8 cellular contexts compared by ENCODE assay signal in genomic region chr20:35953411-35954199, GRCh38. TPM values are rescaled to one million over a fixed set of nuclear protein-coding genes. Genes with fewer than 3 reads are reported as not detected.
DNase-seq lines count a peak whose midpoint lies in the region; ATAC-seq, FAIRE-seq and TF ChIP-seq lines count a peak whose summit lies in the region.

No MANE protein-coding gene starts in this region.

- H3K9me3 ChIP-seq in A549 (no peaks in the 10 kb centered on the region), SK-N-SH (no peaks in the 10 kb centered on the region)

- no peaks in the 10 kb centered on the region for H3K9me3 Mint-ChIP-seq in activated naive CD4-positive, alpha-beta T cell treated with anti-CD3 and anti-CD28 coated beads, Interleukin-2, amount 50 U/mL, for 72 hours

- H3K27ac ChIP-seq in A549 (peak overlapping the region; percentile 96 to 97), SK-N-SH (ENCODE audit: low read depth in 2 of 2, low read length in 1 of 2) (peak overlapping the region; percentile 93 to 96)

- FAIRE-seq in A549 (lab: Jason Lieb, UNC) = no peak

- peak overlapping the region; percentile 36; the same call in 1 of the 2 replicates for H2AFZ ChIP-seq in SK-N-SH (ENCODE audit: low read depth)

- H4K20me1 ChIP-seq in SK-N-SH (ENCODE audit: insufficient read depth) = no peaks in the 10 kb centered on the region

- H3K4me2 ChIP-seq in A549 (peak overlapping the region; percentile 86), SK-N-SH (peak overlapping the region; percentile 80)

- no peaks in the 10 kb centered on the region for H3K27me3 ChIP-seq in SK-N-SH (ENCODE audit: insufficient read depth)

- TF ChIP-seq POLR2A in A549 (IDR thresholded peaks at IDR 0.05; ENCODE audit: low read length) = no peak

- peak overlapping the region; percentile 97 to 99 for H3K27ac Mint-ChIP-seq in activated naive CD4-positive, alpha-beta T cell treated with anti-CD3 and anti-CD28 coated beads, Interleukin-2, amount 50 U/mL, for 72 hours

- peaks cover 40% of the 10 kb centered on the region for H3K79me2 ChIP-seq in SK-N-SH (ENCODE audit: insufficient read depth)

- ATAC-seq in A549 = peak; percentile 45 to 56
- ATAC-seq in GM18873 (IDR thresholded peaks at IDR 0.05; ENCODE audit: low FRiP score, unreplicated experiment) = peak; percentile 29
- peak; percentile 20 for ATAC-seq in HG03196 (IDR thresholded peaks at IDR 0.05; ENCODE audit: unreplicated experiment)
- peak; percentile 19 to 27 for ATAC-seq in activated naive CD4-positive, alpha-beta T cell treated with anti-CD3 and anti-CD28 coated beads, Interleukin-2, amount 50 U/mL, for 72 hours
- peak; percentile 32 for ATAC-seq in Right ventricle myocardium inferior

- intact Hi-C loops in Right ventricle myocardium inferior (cut with DNase I) = no loop called here
- intact Hi-C loops in posterior cingulate gyrus (cut with DNase I) = loop anchor here (10.0 kb wide), 1 partner anchor 111 kb away; no protein-coding TSS in a partner anchor

- H3K4me1 ChIP-seq in A549 (peaks cover 15% of the 10 kb centered on the region), SK-N-SH (ENCODE audit: control insufficient read depth in 1 of 2, insufficient read depth in 2 of 2, low read depth in 1 of 2, low read length in 1 of 2) (peaks cover 11 to 14% of the 10 kb centered on the region in 2 experiments; a peak in 2 of 4 replicates)

- DNase-seq in A549 (ENCODE audit: low read depth in 1 of 2, low spot score in 1 of 2) (peak in 1 of 2 experiments; percentile 25), SK-N-SH (peak; percentile 73), Right ventricle myocardium inferior (ENCODE audit: missing footprints) (peak; percentile 82), posterior cingulate gyrus (peak; percentile 24 to 90 (median 37)), ureter (ENCODE audit: low spot score) (peak; percentile 58)
- peak; percentile 67 to 82 for DNase-seq in activated naive CD4-positive, alpha-beta T cell treated with anti-CD3 and anti-CD28 coated beads, Interleukin-2, amount 50 U/mL, for 72 hours (ENCODE audit: low spot score in 2 of 2)

- POLR2A ChIA-PET in A549 (lab: Yijun Ruan, JAX) (interaction anchor here (0.5 to 2.4 kb wide), 23 partner anchors 10 to 499 kb away, joined by 3 to 32 read pairs (median 5); partner anchors contain the start of genes CEP250, PHF20, RBM39 and SPAG4), SK-N-SH (lab: Yijun Ruan, JAX) (interaction anchor here (0.6 to 2.8 kb wide), 15 partner anchors 10 to 334 kb away, joined by 3 to 34 read pairs (median 4); partner anchors contain the start of gene RBM39)

- TF ChIP-seq CTCF in A549 (IDR thresholded peaks at IDR 0.05) (no peak), SK-N-SH (IDR thresholded peaks at IDR 0.05) (no peak)

- WGBS in A549 (ENCODE audit: missing lambda C conversion rate) = 2% methylated on average over 16 of the region's 64 CpGs
- WGBS in SK-N-SH (ENCODE audit: low lambda C conversion rate) = 4% methylated on average over 17 of the region's 64 CpGs

- H3K36me3 ChIP-seq in SK-N-SH (replicated peaks in 1 of 2; ENCODE audit: control insufficient read depth in 1 of 2, insufficient read depth in 2 of 2, low read length in 1 of 2) = peaks cover 0 to 20% of the 10 kb centered on the region in 2 experiments

- H3K4me3 ChIP-seq in A549 (peak overlapping the region; percentile 95), SK-N-SH (ENCODE audit: low read depth in 2 of 2, low read length in 1 of 2) (peak overlapping the region; percentile 88)

- peak overlapping the region; percentile 95 for H3K9ac ChIP-seq in SK-N-SH

- H3K9me2 ChIP-seq in SK-N-SH = no peaks in the 10 kb centered on the region

- H3K36me3 Mint-ChIP-seq in activated naive CD4-positive, alpha-beta T cell treated with anti-CD3 and anti-CD28 coated beads, Interleukin-2, amount 50 U/mL, for 72 hours = peaks cover 15 to 19% of the 10 kb centered on the region in 2 donors

- TF ChIP-seq EP300 in A549 (IDR thresholded peaks at IDR 0.05) (no peak), SK-N-SH (IDR thresholded peaks at IDR 0.05; ENCODE audit: borderline replicate concordance in 1 of 2, low read depth in 1 of 2, low read length in 1 of 2) (no peak)

- TF ChIP-seq RAD21 in A549 (conservative IDR thresholded peaks at IDR 0.05 in 1 of 2, IDR thresholded peaks at IDR 0.05 in 1 of 2) (no peak), SK-N-SH (IDR thresholded peaks at IDR 0.05; ENCODE audit: low read length) (no peak)

- CTCF ChIA-PET in A549 (lab: Yijun Ruan, JAX) (interaction anchor here (0.6 to 5.8 kb wide), 77 partner anchors 8 to 509 kb away, joined by 3 to 82 read pairs (median 4); partner anchors contain the start of genes CNBD2, CPNE1, ERGIC3 and RBM12), SK-N-SH (lab: Yijun Ruan, JAX) (interaction anchor here (0.6 to 4.4 kb wide), 40 partner anchors 8 to 520 kb away, joined by 3 to 40 read pairs (median 4); partner anchors contain the start of gene PHF20)

- H3F3A ChIP-seq in SK-N-SH (replicated peaks; ENCODE audit: insufficient read depth) = peaks cover 26% of the 10 kb centered on the region

TF ChIP-seq in A549, 52 proteins besides CTCF, POLR2A, EP300 and RAD21 (continues in another document):
- TF ChIP-seq E2F6 (IDR thresholded peaks at IDR 0.05; ENCODE audit: borderline replicate concordance, low read depth) (no peak), PHF8 (IDR thresholded peaks at IDR 0.05; ENCODE audit: borderline replicate concordance, low read depth) (peak; percentile 90), TFCP2L1 (CRISPR knock-in tag; IDR thresholded peaks at IDR 0.05) (peak; percentile 57; the same call in 1 of the 2 replicates), RARB (CRISPR knock-in tag; IDR thresholded peaks at IDR 0.05) (no peak), BHLHE40 (IDR thresholded peaks at IDR 0.05; ENCODE audit: low read depth, low read length) (no peak)

TF ChIP-seq in SK-N-SH, 30 proteins besides CTCF, POLR2A, EP300 and RAD21 (continues in another document):
- TF ChIP-seq USF2 (IDR thresholded peaks at IDR 0.05; ENCODE audit: borderline replicate concordance, low read depth, low read length) (no peak), MXI1 (IDR thresholded peaks at IDR 0.05; ENCODE audit: low read depth, low read length) (no peak), USF1 (IDR thresholded peaks at IDR 0.05; ENCODE audit: borderline replicate concordance, low read depth) (no peak), EZH2phosphoT487 (IDR thresholded peaks at IDR 0.05; ENCODE audit: borderline replicate concordance, low read depth) (no peak), ELF1 (IDR thresholded peaks at IDR 0.05) (no peak), RFX5 (IDR thresholded peaks at IDR 0.05; ENCODE audit: low read length) (no peak)

RNA-seq across cellular contexts. Expression of gene SCAND1, which starts 0.7 kb away (rescaled TPM):
- 9.1 and 10.2 TPM in 2 replicates for polyA plus RNA-seq in A549 (2011; rRNA removed)
- polyA plus RNA-seq in A549 (2012; cell fraction: cytosol; rRNA removed) = 74.5 and 112 TPM in 2 replicates
- 110 and 179 TPM in 2 replicates for polyA plus RNA-seq in A549 (2012; cell fraction: nucleus; rRNA removed)
- 59.2 to 72.2 TPM (median 68.0 TPM) in 3 replicates for polyA plus RNA-seq in A549 (2017; fragmentation: RNase III; extraction: RNeasy Plus Mini Kit Qiagen cat#74134 plus additional on column Dnase treatment)
- 4.0 and 4.7 TPM in 2 replicates for polyA minus RNA-seq in A549 (2011; rRNA and poly(A)+ RNA removed)
- 26.4 and 44.1 TPM in 2 replicates for polyA plus RNA-seq in SK-N-SH (2012; rRNA removed)
- 19.1 and 35.3 TPM in 2 replicates for polyA plus RNA-seq in SK-N-SH (2012; cell fraction: cytosol; rRNA removed)
- 32.6 and 83.8 TPM in 2 replicates for polyA plus RNA-seq in SK-N-SH (2012; cell fraction: nucleus; rRNA removed)
- total RNA-seq in activated naive CD4-positive, alpha-beta T cell treated with anti-CD3 and anti-CD28 coated beads, Interleukin-2, amount 50 U/mL, for 72 hours = 10 to 100 TPM; 25.8 to 37.1 TPM
- 44.8 TPM for total RNA-seq in Right ventricle myocardium inferior
- total RNA-seq in ureter = 48.4 TPM

RNA-seq across cellular contexts. Expression of gene CNBD2, which starts 14.8 kb away (rescaled TPM):
- polyA plus RNA-seq in A549 (2011; rRNA removed) (4.3 and 5.1 TPM in 2 replicates), A549 (2017; fragmentation: RNase III; extraction: RNeasy Plus Mini Kit Qiagen cat#74134 plus additional on column Dnase treatment) (5.0 to 5.4 TPM (median 5.2 TPM) in 3 replicates), SK-N-SH (2012; rRNA removed) (5.6 and 6.6 TPM in 2 replicates)
- 9.0 and 10.2 TPM in 2 replicates for polyA plus RNA-seq in A549 (2012; cell fraction: cytosol; rRNA removed)
- polyA plus RNA-seq in A549 (2012; cell fraction: nucleus; rRNA removed) = 6.5 and 9.3 TPM in 2 replicates
- polyA minus RNA-seq in A549 (2011; rRNA and poly(A)+ RNA removed) = 1.0 and 1.3 TPM in 2 replicates
- 4.9 and 5.3 TPM in 2 replicates for polyA plus RNA-seq in SK-N-SH (2012; cell fraction: cytosol; rRNA removed)
- polyA plus RNA-seq in SK-N-SH (2012; cell fraction: nucleus; rRNA removed) = 10.9 and 17.6 TPM in 2 replicates
- 1 to 10 TPM; 5.0 to 8.6 TPM for total RNA-seq in activated naive CD4-positive, alpha-beta T cell treated with anti-CD3 and anti-CD28 coated beads, Interleukin-2, amount 50 U/mL, for 72 hours
- total RNA-seq in Right ventricle myocardium inferior (3.5 TPM), ureter (3.8 TPM)
